In genomic region chr2:219127236-219127635, GRCh38 we compare ENCODE assay signal across 2 cellular contexts.
TF ChIP-seq lines count a peak whose summit lies in the region.

No MANE protein-coding gene starts in this region.

TF ChIP-seq in HEK293, 187 proteins besides CTCF, POLR2A, EP300 and RAD21 (continued from another document):
- no peak for TF ChIP-seq ZNF639 (tag by site-specific recombination; IDR thresholded peaks at IDR 0.05)
- no peak for TF ChIP-seq GLI2 (tag by site-specific recombination; IDR thresholded peaks at IDR 0.05; ENCODE audit: borderline replicate concordance, low read depth)
- TF ChIP-seq ZBTB1 (tag by site-specific recombination; IDR thresholded peaks at IDR 0.05), result no peak
- no peak for TF ChIP-seq REPIN1 (tag by site-specific recombination; IDR thresholded peaks at IDR 0.05; ENCODE audit: low read depth)
- TF ChIP-seq ZNF433 (tag by site-specific recombination; IDR thresholded peaks at IDR 0.05; ENCODE audit: low read depth), result no peak
- TF ChIP-seq ZNF837 (tag by site-specific recombination; IDR thresholded peaks at IDR 0.05), result no peak
- TF ChIP-seq ZNF248 (tag by site-specific recombination; IDR thresholded peaks at IDR 0.05), result no peak
- TF ChIP-seq MEIS1 (CRISPR knock-in tag; IDR thresholded peaks at IDR 0.05; ENCODE audit: borderline replicate concordance), result no peak
- TF ChIP-seq ZFP3 (tag by site-specific recombination; IDR thresholded peaks at IDR 0.05; ENCODE audit: low read depth), result no peak

TF ChIP-seq in WTC11, 78 proteins besides CTCF, POLR2A, EP300 and RAD21 (continued from another document):
- TF ChIP-seq ZNF512 (CRISPR knock-in tag; IDR thresholded peaks at IDR 0.05; ENCODE audit: borderline replicate concordance) (no peak), OVOL2 (CRISPR knock-in tag; IDR thresholded peaks at IDR 0.05; ENCODE audit: borderline replicate concordance) (no peak), E2F1 (CRISPR knock-in tag; IDR thresholded peaks at IDR 0.05) (no peak), GTF2I (CRISPR knock-in tag; conservative IDR thresholded peaks at IDR 0.05) (no peak), CBFB (CRISPR knock-in tag; IDR thresholded peaks at IDR 0.05; ENCODE audit: low read depth) (no peak), ATF2 (CRISPR knock-in tag; IDR thresholded peaks at IDR 0.05; ENCODE audit: borderline replicate concordance, low read depth) (no peak), ETV6 (CRISPR knock-in tag; IDR thresholded peaks at IDR 0.05) (no peak), ZNF416 (CRISPR knock-in tag; IDR thresholded peaks at IDR 0.05) (no peak)
TF ChIP-seq in WTC11: peak in this region for 0.
